In the genomic region with DNA sequence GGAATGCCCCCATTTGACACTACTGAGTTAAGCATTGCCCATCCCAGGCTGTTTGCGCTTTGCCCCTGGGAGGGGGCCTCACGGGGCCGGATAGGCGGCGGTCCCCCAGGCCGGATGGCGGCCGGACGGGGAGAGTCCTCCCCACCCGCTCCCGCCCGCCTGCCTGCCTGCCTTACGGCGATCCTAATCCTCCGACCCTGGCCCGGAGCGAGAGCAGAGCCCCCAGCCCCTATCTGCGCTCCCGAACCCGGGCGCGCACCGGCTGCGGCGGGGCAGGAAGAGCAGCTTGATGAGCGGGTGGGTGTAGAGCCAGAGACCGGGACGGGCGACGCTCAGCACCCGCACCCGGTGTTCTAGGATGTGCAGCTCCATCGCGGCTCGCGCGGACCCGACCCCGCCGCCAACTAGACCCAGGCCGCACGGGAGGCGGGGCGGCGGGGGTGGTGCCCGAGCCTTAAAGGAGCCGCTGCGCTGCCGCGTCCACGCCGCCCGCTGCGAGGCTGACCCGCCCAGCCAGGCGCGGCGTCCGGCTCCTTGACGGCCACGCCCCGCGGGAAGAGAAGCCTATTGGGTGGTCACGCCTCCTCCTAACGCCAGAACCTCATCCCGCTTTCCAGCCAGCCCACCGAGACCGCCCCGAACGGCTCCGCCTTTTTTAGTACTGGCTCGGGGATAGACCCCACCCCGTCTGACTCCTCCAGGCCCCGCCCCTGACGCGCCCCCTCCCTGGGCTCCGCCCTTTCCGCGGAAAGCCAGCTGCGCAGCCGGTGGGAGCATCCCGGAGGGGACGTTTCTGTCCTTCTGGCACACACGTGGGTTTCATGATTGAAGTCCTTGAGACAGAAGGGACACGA, we compare ENCODE assay signal across 8 cellular contexts. TPM values are rescaled to one million over a fixed set of nuclear protein-coding genes. Genes with fewer than 3 reads are reported as not detected.
DNase-seq lines count a peak whose midpoint lies in the region; ATAC-seq and TF ChIP-seq lines count a peak whose summit lies in the region.

CASTOR1 (minus strand) TSS at position 380 of the 854 bp plus-strand sequence; CDS start at position 372, 8 bp downstream.

- CTCF ChIA-PET in activated B cell treated with CpG ODN at 0.5 μM for 24 hours (lab: Charles Lee), result interaction anchor here (1.2 to 7.8 kb wide), 16 partner anchors 12 to 195 kb away, joined by 4 to 275 read pairs (median 16); partner anchors contain the start of genes CCDC157, OSM, RNF215 and SF3A1

- H3K27me3 Mint-ChIP-seq in activated B cell treated with CpG ODN at 0.5 μM for 24 hours, result no peaks in the 10 kb centered on the region

- peak within 1 kb of the TSS; percentile 88 for H3K4me3 Mint-ChIP-seq in activated B cell treated with CpG ODN at 0.5 μM for 24 hours

- DNase-seq in ACHN, result peak; percentile 96
- peak; percentile 92 for DNase-seq in NCI-H2227 treated with DMSO at 0.1 percent for 48 hours (lab: John Stamatoyannopoulos, UW)
- DNase-seq in activated B cell treated with CpG ODN at 0.5 μM for 24 hours, result peak; percentile 90
- DNase-seq in caudate nucleus (lab: John Stamatoyannopoulos, UW), result peak; percentile 38 to 99 (median 94)
- peak; percentile 92 for DNase-seq in inferior parietal cortex (ENCODE audit: extremely low spot score)
- peak; percentile 98 for DNase-seq in spleen

- intact Hi-C loops in activated B cell treated with CpG ODN at 0.5 μM for 24 hours (cut with micrococcal nuclease), result loop anchor here (1.0 to 2.0 kb wide), 6 partner anchors 21 to 303 kb away; partner anchors contain the start of genes OSM and SF3A1
- intact Hi-C loops in spleen (cut with DNase I; ENCODE audit: low total_unique reads), result loop anchor here (5.0 to 10.0 kb wide), 2 partner anchors 98 to 185 kb away; partner anchors contain the start of gene RNF215

- H3K27me3 ChIP-seq in spleen (replicated peaks in 1 of 7), result no peaks in the 10 kb centered on the region

- TF ChIP-seq CTCF in activated B cell treated with CpG ODN at 0.5 μM for 24 hours (IDR thresholded peaks at IDR 0.05) (no peak), spleen (IDR thresholded peaks at IDR 0.05 in 8 of 11, conservative IDR thresholded peaks at IDR 0.05 in 3 of 11) (peak in 4 of 11 experiments; percentile 10 to 40 (median 24))

- in situ Hi-C loops in ACHN (cut with HindIII; ENCODE audit: low pct_ligation_motif_present, low pct_unique_long_range_greater_than_20kb, low sequenced_read_pairs), result no loop called here

- peaks cover 38% of the 10 kb centered on the region for H3K4me1 Mint-ChIP-seq in activated B cell treated with CpG ODN at 0.5 μM for 24 hours

- TF ChIP-seq POLR2A in spleen (IDR thresholded peaks at IDR 0.05), result peak in 1 of 3 donors; percentile 16

- H3K27ac ChIP-seq in caudate nucleus (ENCODE audit: low read depth, low read length), result peak within 1 kb of the TSS; percentile 77
- H3K27ac ChIP-seq in spleen, result peak within 1 kb of the TSS; percentile 83 to 95 (median 90)

- H3K36me3 Mint-ChIP-seq in activated B cell treated with CpG ODN at 0.5 μM for 24 hours (ENCODE audit: low read depth), result peaks cover 26% of the 10 kb centered on the region

- H3K4me1 ChIP-seq in spleen, result peaks cover 29 to 69% (median 60%) of the 10 kb centered on the region in 6 donors

- POLR2A ChIA-PET in activated B cell treated with CpG ODN at 0.5 μM for 24 hours (lab: Charles Lee), result interaction anchor here (0.5 to 7.6 kb wide), 16 partner anchors 9 to 633 kb away, joined by 3 to 131 read pairs (median 5); partner anchors contain the start of genes CCDC157, MTFP1, RNF215 and SF3A1

- H3K4me3 ChIP-seq in spleen, result peak within 1 kb of the TSS; percentile 70 to 91 (median 86)

- peak within 1 kb of the TSS; percentile 82 for H3K27ac Mint-ChIP-seq in activated B cell treated with CpG ODN at 0.5 μM for 24 hours

- WGBS in spleen, 5 donors, result 0 to 1% (median 0%) methylated on average over 18 to 85 of the region's 85 CpGs

- no peaks in the 10 kb centered on the region for H3K9me3 ChIP-seq in spleen

- H3K36me3 ChIP-seq in spleen, result peaks cover 0 to 56% (median 35%) of the 10 kb centered on the region in 6 donors

- ATAC-seq in GM18873 (IDR thresholded peaks at IDR 0.05; ENCODE audit: low FRiP score, unreplicated experiment), result peak; percentile 53
- ATAC-seq in HG03135 (IDR thresholded peaks at IDR 0.05; ENCODE audit: unreplicated experiment), result peak; percentile 60
- peak; percentile 85 for ATAC-seq in activated B cell treated with CpG ODN at 0.5 μM for 24 hours (ENCODE audit: low read depth)

- no peaks in the 10 kb centered on the region for H3K9me3 Mint-ChIP-seq in activated B cell treated with CpG ODN at 0.5 μM for 24 hours

RNA-seq across cellular contexts. Expression of gene CASTOR1, which starts in this region (rescaled TPM):
- 2.4 and 3.5 TPM in 2 replicates for total RNA-seq in activated B cell treated with CpG ODN at 0.5 μM for 24 hours
- 10 to 100 TPM in 5 of 7 donors, 1 to 10 TPM in 2; 7.4 to 18.9 (median 14.6) TPM for total RNA-seq in spleen
- polyA plus RNA-seq in spleen, result 10 to 100 TPM in 2 of 3 donors, 1 to 10 TPM in 1; 5.6 to 12.8 (median 12.0) TPM

Comparison
In these comparisons a context has a peak if more than half of its experiments do, and no peak if none do; other contexts are left out.
1. Peak in every context shown above with its lines: DNase-seq, ATAC-seq, H3K4me3 ChIP-seq and H3K27ac ChIP-seq.